ENCODE assay signal across 14 cellular contexts in genomic region chr7:6161463-6162330, GRCh38. TPM values are rescaled to one million over a fixed set of nuclear protein-coding genes. Genes with fewer than 3 reads are reported as not detected.
DNase-seq lines count a peak whose midpoint lies in the region; ATAC-seq, FAIRE-seq and TF ChIP-seq lines count a peak whose summit lies in the region.
"Had no signal": no experiment of that assay in that cellular context is flagged by ENCODE, and none has a peak within 500 bp of the region (broad histone marks: within the 10 kb centered on the region; RNA-seq: fewer than 3 reads in every experiment).

No MANE protein-coding gene starts in this region.

- H3K27me3 ChIP-seq in PC-9 (ENCODE audit: insufficient read depth, low read depth) (no peaks in the 10 kb centered on the region), skeletal muscle tissue (ENCODE audit: control insufficient read depth in 3 of 3, insufficient read depth in 3 of 3, low read length in 3 of 3) (no peaks in the 10 kb centered on the region), testis (no peaks in the 10 kb centered on the region)

- peaks cover 22% of the 10 kb centered on the region for H3F3A ChIP-seq in PC-9 (ENCODE audit: insufficient read depth, low read depth)

- H3K4me3 ChIP-seq in PC-9 (no peak overlapping the region), skeletal muscle tissue (ENCODE audit: low read length in 3 of 3) (no peak overlapping the region), testis (no peak overlapping the region)
- H3K4me3 ChIP-seq: lower lobe of right lung had no signal

- FAIRE-seq in GM18507 (lab: Jason Lieb, UNC) = peak; percentile 54

- H3K79me2 ChIP-seq in PC-9 (ENCODE audit: low read depth) = no peaks in the 10 kb centered on the region

- H3K4me2 ChIP-seq in PC-9 = no peak overlapping the region

- no peak overlapping the region for H2AFZ ChIP-seq in PC-9

- peak; percentile 41 for ATAC-seq in GM21576 (IDR thresholded peaks at IDR 0.05; ENCODE audit: unreplicated experiment)
- ATAC-seq: lower lobe of right lung, Panc1 had no signal

- intact Hi-C loops in PC-9 (cut with micrococcal nuclease; ENCODE audit: unreplicated experiment) (loop anchor here (5.0 kb wide), 1 partner anchor 111 kb away; the partner anchor contains the start of gene CYTH3), testis (cut with DNase I; ENCODE audit: low total_unique reads) (no loop called here)

- no peaks in the 10 kb centered on the region for H3K9me3 ChIP-seq in PC-9 (ENCODE audit: insufficient read depth, low read depth)
- H3K9me3 ChIP-seq in skeletal muscle tissue (ENCODE audit: control insufficient read depth in 3 of 3, low read length in 3 of 3) = no peaks in the 10 kb centered on the region
- no peaks in the 10 kb centered on the region for H3K9me3 ChIP-seq in testis
- H3K9me3 ChIP-seq: lower lobe of right lung had no signal

- no TSS peak for BruUV-seq in PC-9 (replicated peaks; lab: Mats Ljungman, UMichigan)

- DNase-seq in GM18507 (ENCODE audit: extremely low spot score, insufficient read length, low read depth) = no peak
- DNase-seq in PC-9 = no peak
- no peak for DNase-seq in testis
- no peak for DNase-seq in activated CD4-positive, CD25-positive, alpha-beta regulatory T cell (lab: John Stamatoyannopoulos, UW)
- no peak for DNase-seq in inferior parietal cortex (ENCODE audit: extremely low spot score)
- DNase-seq: amygdala, DMS 273 treated with DMSO at 0.1 percent for 48 hours, Kasumi-1, lower lobe of right lung, nucleus accumbens, T1000 had no signal

- H3K4me1 ChIP-seq in PC-9 (replicated peaks; ENCODE audit: insufficient read depth) (no peaks in the 10 kb centered on the region), skeletal muscle tissue (ENCODE audit: control insufficient read depth in 3 of 3, insufficient read depth in 3 of 3, low read length in 3 of 3) (peaks cover 8 to 22% (median 17%) of the 10 kb centered on the region in 3 donors), testis (peaks cover 4% of the 10 kb centered on the region)

- TF ChIP-seq CTCF in PC-9 (conservative IDR thresholded peaks at IDR 0.05) (no peak), testis (IDR thresholded peaks at IDR 0.05) (no peak)

- no peaks in the 10 kb centered on the region for H3K9me2 ChIP-seq in PC-9 (ENCODE audit: insufficient read depth)

- 0 out of 2 replicates have a peak overlapping the region, but pooled peaks have one; percentile 17 for H3K27ac ChIP-seq in PC-9
- peak overlapping the region; percentile 72 for H3K27ac ChIP-seq in skeletal muscle tissue (ENCODE audit: low read depth, low read length)
- H3K27ac ChIP-seq in testis = no peak overlapping the region
- H3K27ac ChIP-seq: lower lobe of right lung had no signal

- H4K20me1 ChIP-seq in PC-9 (ENCODE audit: insufficient read depth) = peaks cover 11% of the 10 kb centered on the region

- TF ChIP-seq POLR2A in testis (IDR thresholded peaks at IDR 0.05) = no peak

- H3K36me3 ChIP-seq in PC-9 (ENCODE audit: low read depth) (peaks cover 19% of the 10 kb centered on the region; the same call in 1 of the 2 replicates), skeletal muscle tissue (ENCODE audit: control insufficient read depth in 3 of 3, insufficient read depth in 3 of 3, low read length in 3 of 3) (peaks cover 34 to 47% (median 38%) of the 10 kb centered on the region in 3 donors), testis (ENCODE audit: low read depth, missing control alignments) (no peaks in the 10 kb centered on the region)

- POLR2A ChIA-PET in PC-9 (lab: Charles Lee; ENCODE audit: unreplicated experiment) = no interaction called here

- CTCF ChIA-PET in PC-9 (lab: Charles Lee) = interaction anchor here (0.6 kb wide), 1 partner anchor 467 kb away, joined by 3 read pairs; no protein-coding TSS in a partner anchor

- WGBS in testis, 2 donors = 71 to 76% methylated on average over 15 of the region's 15 CpGs

- peak overlapping the region in 1 of 3 donors; percentile 35 for H3K9ac ChIP-seq in skeletal muscle tissue (ENCODE audit: low read depth in 1 of 3, low read length in 3 of 3)

RNA-seq across cellular contexts. Expression of gene USP42, which starts 56.9 kb away (rescaled TPM):
- 17.5 TPM in 2 replicates for total RNA-seq in PC-9 (2021)
- total RNA-seq in skeletal muscle tissue = 4.7 TPM
- total RNA-seq in testis = 10 to 100 TPM; 35.1 to 47.2 TPM
- 39.3 TPM for polyA plus RNA-seq in testis (ENCODE audit: insufficient read depth, low read depth, low replicate concordance)

Comparison
In these comparisons a context has a peak if more than half of its experiments do, and no peak if none do; other contexts are left out.
1. H3K27ac ChIP-seq: peak in PC-9 (single experiment) and skeletal muscle tissue (single experiment); none in testis (0 of 2).